In genomic region chr10:93300518-93300917, GRCh38 we compare ENCODE assay signal across 26 cellular contexts.
A peak's percentile ranks its signal among the peaks of the same experiment; 100 is the strongest.
DNase-seq lines count a peak whose midpoint lies in the region; ATAC-seq and TF ChIP-seq lines count a peak whose summit lies in the region.
"Had no signal": no experiment of that assay in that cellular context is flagged by ENCODE, and none has a peak within 500 bp of the region (broad histone marks: within the 10 kb centered on the region; RNA-seq: fewer than 3 reads in every experiment).

No MANE protein-coding gene starts in this region.

- no peak overlapping the region for H2BK5ac ChIP-seq in trophoblast cell (ENCODE audit: low read depth, low read length, poor library complexity)

- H2AFZ ChIP-seq in trophoblast cell (ENCODE audit: insufficient read depth, low read length, poor library complexity): no peak overlapping the region

- H3K79me2 ChIP-seq in trophoblast cell (ENCODE audit: control insufficient read depth, insufficient read depth, low read length, poor library complexity): no peaks in the 10 kb centered on the region

- H3K27me3 Mint-ChIP-seq in HFFc6 (ENCODE audit: insufficient read depth) (peaks cover 10% of the 10 kb centered on the region), endodermal cell (ENCODE audit: insufficient read depth) (no peaks in the 10 kb centered on the region)

- peak overlapping the region; percentile 28 for H2BK12ac ChIP-seq in trophoblast cell (ENCODE audit: low read length)

- no peak overlapping the region for H3K4ac ChIP-seq in trophoblast cell (ENCODE audit: low read depth, low read length)

- no peaks in the 10 kb centered on the region for H3K79me1 ChIP-seq in trophoblast cell (ENCODE audit: low read length)

- 96 to 98% methylated on average over 4 of the region's 4 CpGs for WGBS in endodermal cell (ENCODE audit: insufficient coverage in 1 of 2, insufficient read length in 1 of 2), 2 experiments
- WGBS in trophoblast cell (ENCODE audit: extremely low coverage, insufficient coverage, insufficient read length): no CpG with 5 or more reads among the region's 4 CpGs

- H3K4me1 Mint-ChIP-seq in HFFc6 (ENCODE audit: low read depth): peaks cover 21% of the 10 kb centered on the region
- peaks cover 21% of the 10 kb centered on the region for H3K4me1 Mint-ChIP-seq in endodermal cell
- H3K4me1 Mint-ChIP-seq: CD4-positive, alpha-beta memory T cell had no signal

- H3K14ac ChIP-seq in trophoblast cell (ENCODE audit: low read length): no peak overlapping the region

- H3K9ac ChIP-seq in endodermal cell (ENCODE audit: extremely low read depth, low read length, poor library complexity, severe bottlenecking) (no peak overlapping the region), trophoblast cell (ENCODE audit: low read length) (no peak overlapping the region)

- no peak overlapping the region for H4K8ac ChIP-seq in trophoblast cell (ENCODE audit: low read depth, low read length)

- H3K4me3 Mint-ChIP-seq in HFFc6 (peak overlapping the region; percentile 74; the same call in 1 of the 2 replicates), endodermal cell (no peak overlapping the region)
- H3K4me3 Mint-ChIP-seq: CD4-positive, alpha-beta memory T cell had no signal

- no peak overlapping the region for H2BK120ac ChIP-seq in trophoblast cell (ENCODE audit: insufficient read depth, low read length, poor library complexity)

- ATAC-seq in GM19467 (IDR thresholded peaks at IDR 0.05; ENCODE audit: unreplicated experiment) (no peak), HG03025 (IDR thresholded peaks at IDR 0.05; ENCODE audit: low FRiP score, unreplicated experiment) (no peak)
- no peak for ATAC-seq in activated naive CD4-positive, alpha-beta T cell treated with anti-CD3 and anti-CD28 coated beads, Interleukin-2, amount 50 U/mL, for 72 hours
- ATAC-seq: A549, GM12878 had no signal

- H3K27ac ChIP-seq in endodermal cell (ENCODE audit: low read depth, low read length) (no peak overlapping the region), trophoblast cell (ENCODE audit: low read depth, low read length) (no peak overlapping the region)
- H3K27ac ChIP-seq: A549 had no signal

- H3K36me3 ChIP-seq in endodermal cell (ENCODE audit: control insufficient read depth, insufficient read depth, low read length): peaks cover 25% of the 10 kb centered on the region
- H3K36me3 ChIP-seq in trophoblast cell (ENCODE audit: control insufficient read depth in 1 of 2, insufficient read depth in 2 of 2, low read length in 2 of 2): peaks cover 2 to 7% of the 10 kb centered on the region in 2 experiments

- H4K91ac ChIP-seq in trophoblast cell (ENCODE audit: low read depth, low read length): no peak overlapping the region

- H3K27ac Mint-ChIP-seq in HFFc6: peak overlapping the region; percentile 76; the same call in 1 of the 2 replicates
- H3K27ac Mint-ChIP-seq in endodermal cell: peak overlapping the region; percentile 49
- no peak overlapping the region for H3K27ac Mint-ChIP-seq in activated naive CD4-positive, alpha-beta T cell treated with anti-CD3 and anti-CD28 coated beads, Interleukin-2, amount 50 U/mL, for 72 hours
- H3K27ac Mint-ChIP-seq: CD4-positive, alpha-beta memory T cell had no signal

- TF ChIP-seq CTCF in HFFc6 (IDR thresholded peaks at IDR 0.05): no peak
- TF ChIP-seq CTCF in endodermal cell (conservative IDR thresholded peaks at IDR 0.05): no peak

- no peak overlapping the region for H3K4me2 ChIP-seq in trophoblast cell (ENCODE audit: low read length)
- H3K4me2 ChIP-seq: A549 had no signal

- H3K9me3 ChIP-seq in endodermal cell (ENCODE audit: control insufficient read depth, low read length) (peaks cover 29% of the 10 kb centered on the region), trophoblast cell (ENCODE audit: insufficient read depth, low read depth, low read length) (peaks cover 2% of the 10 kb centered on the region)
- H3K9me3 ChIP-seq: A549 had no signal

- DNase-seq in HFFc6 (no peak), NCI-H2227 treated with DMSO at 0.1 percent for 48 hours (lab: John Stamatoyannopoulos, UW) (peak; percentile 79), endodermal cell (no peak), trophoblast cell (no peak)
- DNase-seq in activated naive CD4-positive, alpha-beta T cell treated with anti-CD3 and anti-CD28 coated beads, Interleukin-2, amount 50 U/mL, for 72 hours (ENCODE audit: low spot score in 2 of 2): no peak
- DNase-seq: C1 segment of cervical spinal cord; CD4-positive, alpha-beta memory T cell; DMS 273 treated with DMSO at 0.1 percent for 48 hours; DMS79; EL; GDM1; KBM-7; MV-4-11; NCI-H1105; NCI-H1436 treated with DMSO at 0.1 percent for 48 hours; NCI-H2029 treated with DMSO at 0.1 percent for 48 hours; NCI-H345; NCI-H510A treated with DMSO at 0.1 percent for 48 hours; NCI-H774; RPMI8226; SHP77; T-helper 1 cell had no signal

- H3K36me3 Mint-ChIP-seq in HFFc6 (ENCODE audit: low read depth) (peaks cover 14% of the 10 kb centered on the region; the same call in 1 of the 2 replicates), endodermal cell (ENCODE audit: low read depth) (peaks cover 62% of the 10 kb centered on the region)
- H3K36me3 Mint-ChIP-seq in activated naive CD4-positive, alpha-beta T cell treated with anti-CD3 and anti-CD28 coated beads, Interleukin-2, amount 50 U/mL, for 72 hours: no peaks in the 10 kb centered on the region
- H3K36me3 Mint-ChIP-seq: CD4-positive, alpha-beta memory T cell had no signal

- H3K4me3 ChIP-seq in endodermal cell (ENCODE audit: low read length) (no peak overlapping the region), trophoblast cell (ENCODE audit: low read depth, low read length) (no peak overlapping the region)
- H3K4me3 ChIP-seq: A549, GM12878 had no signal

- H3K18ac ChIP-seq in trophoblast cell (ENCODE audit: low read length): no peak overlapping the region

- H3K9me3 Mint-ChIP-seq in HFFc6 (no peaks in the 10 kb centered on the region), endodermal cell (peaks cover 28% of the 10 kb centered on the region)
- H3K9me3 Mint-ChIP-seq in activated naive CD4-positive, alpha-beta T cell treated with anti-CD3 and anti-CD28 coated beads, Interleukin-2, amount 50 U/mL, for 72 hours: no peaks in the 10 kb centered on the region
- H3K9me3 Mint-ChIP-seq: CD4-positive, alpha-beta memory T cell had no signal

- no peak overlapping the region for H3K23ac ChIP-seq in trophoblast cell (ENCODE audit: low read length)

- no peak overlapping the region for H4K12ac ChIP-seq in trophoblast cell (ENCODE audit: low read depth, low read length)

- no peaks in the 10 kb centered on the region for H3K27me3 ChIP-seq in endodermal cell (ENCODE audit: control insufficient read depth, insufficient read depth, low read length, poor library complexity, severe bottlenecking)
- no peaks in the 10 kb centered on the region for H3K27me3 ChIP-seq in trophoblast cell (ENCODE audit: insufficient read depth, low read length)

- H3K4me1 ChIP-seq in endodermal cell (ENCODE audit: control insufficient read depth, insufficient read depth, low read length): no peaks in the 10 kb centered on the region
- H3K4me1 ChIP-seq in trophoblast cell (ENCODE audit: control insufficient read depth in 1 of 2, insufficient read depth in 2 of 2, low read length in 2 of 2): peaks cover 3 to 4% of the 10 kb centered on the region in 2 experiments
- H3K4me1 ChIP-seq: A549 had no signal

- H2AK5ac ChIP-seq in trophoblast cell (ENCODE audit: low read length): no peak overlapping the region

Comparison
In these comparisons a context has a peak if more than half of its experiments do, and no peak if none do; other contexts are left out.
1. H3K27ac Mint-ChIP-seq: peak in HFFc6 (single experiment) and endodermal cell (single experiment); none in activated naive CD4-positive, alpha-beta T cell treated with anti-CD3 and anti-CD28 coated beads, Interleukin-2, amount 50 U/mL, for 72 hours (0 of 2).